8 cellular contexts compared by ENCODE assay signal in genomic region chr14:32077081-32078029, GRCh38. TPM values are rescaled to one million over a fixed set of nuclear protein-coding genes. Genes with fewer than 3 reads are reported as not detected.
A peak's percentile ranks its signal among the peaks of the same experiment; 100 is the strongest.
DNase-seq lines count a peak whose midpoint lies in the region; ATAC-seq and TF ChIP-seq lines count a peak whose summit lies in the region.

A gene with protein sequence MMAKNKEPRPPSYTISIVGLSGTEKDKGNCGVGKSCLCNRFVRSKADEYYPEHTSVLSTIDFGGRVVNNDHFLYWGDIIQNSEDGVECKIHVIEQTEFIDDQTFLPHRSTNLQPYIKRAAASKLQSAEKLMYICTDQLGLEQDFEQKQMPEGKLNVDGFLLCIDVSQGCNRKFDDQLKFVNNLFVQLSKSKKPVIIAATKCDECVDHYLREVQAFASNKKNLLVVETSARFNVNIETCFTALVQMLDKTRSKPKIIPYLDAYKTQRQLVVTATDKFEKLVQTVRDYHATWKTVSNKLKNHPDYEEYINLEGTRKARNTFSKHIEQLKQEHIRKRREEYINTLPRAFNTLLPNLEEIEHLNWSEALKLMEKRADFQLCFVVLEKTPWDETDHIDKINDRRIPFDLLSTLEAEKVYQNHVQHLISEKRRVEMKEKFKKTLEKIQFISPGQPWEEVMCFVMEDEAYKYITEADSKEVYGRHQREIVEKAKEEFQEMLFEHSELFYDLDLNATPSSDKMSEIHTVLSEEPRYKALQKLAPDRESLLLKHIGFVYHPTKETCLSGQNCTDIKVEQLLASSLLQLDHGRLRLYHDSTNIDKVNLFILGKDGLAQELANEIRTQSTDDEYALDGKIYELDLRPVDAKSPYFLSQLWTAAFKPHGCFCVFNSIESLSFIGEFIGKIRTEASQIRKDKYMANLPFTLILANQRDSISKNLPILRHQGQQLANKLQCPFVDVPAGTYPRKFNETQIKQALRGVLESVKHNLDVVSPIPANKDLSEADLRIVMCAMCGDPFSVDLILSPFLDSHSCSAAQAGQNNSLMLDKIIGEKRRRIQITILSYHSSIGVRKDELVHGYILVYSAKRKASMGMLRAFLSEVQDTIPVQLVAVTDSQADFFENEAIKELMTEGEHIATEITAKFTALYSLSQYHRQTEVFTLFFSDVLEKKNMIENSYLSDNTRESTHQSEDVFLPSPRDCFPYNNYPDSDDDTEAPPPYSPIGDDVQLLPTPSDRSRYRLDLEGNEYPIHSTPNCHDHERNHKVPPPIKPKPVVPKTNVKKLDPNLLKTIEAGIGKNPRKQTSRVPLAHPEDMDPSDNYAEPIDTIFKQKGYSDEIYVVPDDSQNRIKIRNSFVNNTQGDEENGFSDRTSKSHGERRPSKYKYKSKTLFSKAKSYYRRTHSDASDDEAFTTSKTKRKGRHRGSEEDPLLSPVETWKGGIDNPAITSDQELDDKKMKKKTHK (N-terminal part only) (plus strand): TSS chr14:32077304. CDS start chr14:32090670, 13,366 bp downstream.

- no peak for TF ChIP-seq CTCF in SU-DHL-6 (IDR thresholded peaks at IDR 0.05; ENCODE audit: insufficient read depth, low read length, poor library complexity, severe bottlenecking)

- H3K9me3 Mint-ChIP-seq in CD8-positive, alpha-beta memory T cell, result no peaks in the 10 kb centered on the region

- peaks cover 0 to 11% (median 0%) of the 10 kb centered on the region in 3 donors for H3K36me3 Mint-ChIP-seq in CD8-positive, alpha-beta memory T cell

- H3K27me3 Mint-ChIP-seq in CD8-positive, alpha-beta memory T cell, result peaks cover 3% of the 10 kb centered on the region in 2 donors

- peaks cover 14% of the 10 kb centered on the region for H3K4me1 ChIP-seq in CD8-positive, alpha-beta memory T cell (ENCODE audit: insufficient read depth, low read length)
- H3K4me1 ChIP-seq in right cardiac atrium (ENCODE audit: control insufficient read depth, insufficient read depth, low read length) (no peaks in the 10 kb centered on the region), rectal smooth muscle tissue (ENCODE audit: control insufficient read depth, insufficient read depth, low read length) (peaks cover 15% of the 10 kb centered on the region)

- peak within 1 kb of the TSS; percentile 67 for H3K27ac ChIP-seq in CD8-positive, alpha-beta memory T cell (ENCODE audit: low read depth, low read length)
- H3K27ac ChIP-seq in SU-DHL-6 (ENCODE audit: low read depth, low read length) (no peak within 1 kb of the TSS; the same call in 1 of the 2 replicates), adipose tissue (ENCODE audit: low read depth, low read length) (peak within 1 kb of the TSS; percentile 33), right cardiac atrium (ENCODE audit: low read length) (peak within 1 kb of the TSS; percentile 100), rectal smooth muscle tissue (ENCODE audit: low read depth, low read length) (peak within 1 kb of the TSS; percentile 97)

- CTCF ChIA-PET in CD8-positive, alpha-beta memory T cell (lab: Charles Lee), result interaction anchor here (0.7 to 4.2 kb wide), 4 partner anchors 121 to 175 kb away, joined by 3 to 23 read pairs (median 11); partner anchors contain the start of gene RNU6-8

- intact Hi-C loops in right cardiac atrium (cut with DNase I), result loop anchor here in 3 of 4 donors (2.0 to 10.0 kb wide), 7 partner anchors 125 to 397 kb away; partner anchors contain the start of genes RNU6-7 (in 2 of the 3) and RNU6-8 (in 2 of the 3)

- H3K27ac Mint-ChIP-seq in CD8-positive, alpha-beta memory T cell, result peak within 1 kb of the TSS; percentile 89 to 99 (median 94)

- H4K20me1 ChIP-seq in SU-DHL-6 (ENCODE audit: low read depth, low read length), result peaks cover 7% of the 10 kb centered on the region

- H3K4me1 Mint-ChIP-seq in CD8-positive, alpha-beta memory T cell, result peaks cover 37 to 50% (median 49%) of the 10 kb centered on the region in 3 donors

- peak within 1 kb of the TSS; percentile 91 to 100 (median 97) for H3K4me3 Mint-ChIP-seq in CD8-positive, alpha-beta memory T cell

- H3K9me2 ChIP-seq in SU-DHL-6 (replicated peaks; ENCODE audit: insufficient read depth, low read length), result no peaks in the 10 kb centered on the region

- ATAC-seq in GM19467 (IDR thresholded peaks at IDR 0.05; ENCODE audit: unreplicated experiment) (peak; percentile 34), right cardiac atrium (peak; percentile 68 to 70)

- peak; percentile 5 to 82 (median 51) for DNase-seq in CD8-positive, alpha-beta memory T cell
- DNase-seq in HT1080 (ENCODE audit: low read depth), result peak; percentile 49
- DNase-seq in right cardiac atrium, result peak in 1 of 3 donors; percentile 76
- no peak for DNase-seq in NOMO-1 (lab: John Stamatoyannopoulos, UW; ENCODE audit: unreplicated experiment in 2 of 2)

- no peaks in the 10 kb centered on the region for H3K79me2 ChIP-seq in SU-DHL-6 (ENCODE audit: insufficient read depth, low read length)

- H3K4me3 ChIP-seq in CD8-positive, alpha-beta memory T cell (ENCODE audit: low read length), result peak within 1 kb of the TSS; percentile 89
- H3K4me3 ChIP-seq in SU-DHL-6 (ENCODE audit: insufficient read depth, low read length, poor library complexity, severe bottlenecking), result peak within 1 kb of the TSS; percentile 83
- peak within 1 kb of the TSS; percentile 95 for H3K4me3 ChIP-seq in right cardiac atrium (ENCODE audit: low read length)
- peak within 1 kb of the TSS; percentile 93 for H3K4me3 ChIP-seq in rectal smooth muscle tissue (ENCODE audit: low read length)

- WGBS in adipose tissue, 3 donors, result 0 to 1% (median 1%) methylated on average over 78 to 96 of the region's 98 CpGs
- WGBS in right cardiac atrium, result under 1% methylated on average over 98 of the region's 98 CpGs

- H3K27me3 ChIP-seq in CD8-positive, alpha-beta memory T cell (ENCODE audit: insufficient read depth, low read length, poor library complexity, severe bottlenecking), result no peaks in the 10 kb centered on the region
- H3K27me3 ChIP-seq in SU-DHL-6 (ENCODE audit: low read length) (no peaks in the 10 kb centered on the region), right cardiac atrium (ENCODE audit: control insufficient read depth, insufficient read depth) (no peaks in the 10 kb centered on the region), rectal smooth muscle tissue (ENCODE audit: control insufficient read depth, insufficient read depth, low read length) (no peaks in the 10 kb centered on the region)

- peak within 1 kb of the TSS; percentile 66 for H3K4me2 ChIP-seq in SU-DHL-6 (ENCODE audit: low read depth, low read length, poor library complexity, severe bottlenecking)

- peak within 1 kb of the TSS; percentile 99 for H2AFZ ChIP-seq in SU-DHL-6 (ENCODE audit: low read depth, low read length, severe bottlenecking)

- no peaks in the 10 kb centered on the region for H3K36me3 ChIP-seq in CD8-positive, alpha-beta memory T cell (ENCODE audit: insufficient read depth, low read length)
- H3K36me3 ChIP-seq in SU-DHL-6 (ENCODE audit: low read length) (no peaks in the 10 kb centered on the region), rectal smooth muscle tissue (ENCODE audit: control insufficient read depth, insufficient read depth, low read length) (no peaks in the 10 kb centered on the region)

- POLR2A ChIA-PET in CD8-positive, alpha-beta memory T cell (lab: Charles Lee), result interaction anchor here (0.7 to 2.2 kb wide), 3 partner anchors 123 to 174 kb away, joined by 3 to 21 read pairs (median 7); partner anchors contain the start of genes RNU6-7 and RNU6-8

- peaks cover 15% of the 10 kb centered on the region; the same call in 1 of the 2 replicates for H3F3A ChIP-seq in SU-DHL-6 (ENCODE audit: insufficient read depth)

- H3K9ac ChIP-seq in SU-DHL-6 (ENCODE audit: low read length), result peak within 1 kb of the TSS; percentile 64
- H3K9ac ChIP-seq in rectal smooth muscle tissue (ENCODE audit: low read length), result peak within 1 kb of the TSS; percentile 95

- no peaks in the 10 kb centered on the region for H3K9me3 ChIP-seq in CD8-positive, alpha-beta memory T cell (ENCODE audit: low read length)
- H3K9me3 ChIP-seq in SU-DHL-6 (ENCODE audit: insufficient read depth, low read length) (no peaks in the 10 kb centered on the region), right cardiac atrium (ENCODE audit: control insufficient read depth, low read length) (no peaks in the 10 kb centered on the region)

RNA-seq across cellular contexts. Expression of the gene that starts here (rescaled TPM):
- total RNA-seq in CD8-positive, alpha-beta memory T cell, result 10 to 100 TPM; 37.9 to 38.2 TPM
- 15.9 TPM for polyA plus RNA-seq in CD8-positive, alpha-beta memory T cell
- 34.9 and 36.8 TPM in 2 replicates for total RNA-seq in HT1080 (2014; rRNA removed; shearing (Covaris generic))
- 26.7 and 35.0 TPM in 2 replicates for polyA plus RNA-seq in HT1080 (2015; cell fraction: cytosol; rRNA removed)
- 32.2 and 33.1 TPM in 2 replicates for polyA plus RNA-seq in HT1080 (2015; cell fraction: nucleus; rRNA removed)
- polyA plus RNA-seq in adipose tissue (10 to 100 TPM in 2 of 3 donors, 1 to 10 TPM in 1; 7.4 to 18.8 (median 11.0) TPM), right cardiac atrium (28.0 TPM)
- 100 to 1,000 TPM; 216 to 255 (median 240) TPM for total RNA-seq in right cardiac atrium

Comparison
In these comparisons a context has a peak if more than half of its experiments do, and no peak if none do; other contexts are left out.
1. DNase-seq: peak in CD8-positive, alpha-beta memory T cell (5 of 5) and HT1080 (single experiment); none in NOMO-1 (0 of 2).
2. Peak in every context shown above with its lines, with median percentiles within 50 percentile points of each other: H3K4me3 ChIP-seq.